Comparison of ENCODE assay signal across 37 cellular contexts in the genomic region with DNA sequence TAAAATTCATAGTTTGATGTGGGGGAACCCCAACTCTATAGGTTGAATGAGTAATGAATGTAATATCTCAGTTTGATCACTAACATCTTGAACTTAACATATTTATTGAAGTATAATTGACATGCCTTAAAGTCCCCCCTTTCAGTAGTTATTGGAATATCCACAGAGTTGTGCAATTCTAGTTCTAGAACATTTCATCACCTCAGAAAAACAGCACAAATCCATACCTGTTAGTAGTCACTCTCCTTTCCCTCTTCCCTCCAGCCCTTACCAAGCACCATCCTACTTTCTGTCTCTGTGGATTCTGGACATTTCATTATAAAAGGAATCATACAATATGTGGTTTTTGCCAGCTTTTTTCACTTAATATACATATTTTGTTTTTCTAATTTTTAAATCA.
"Had no signal": no experiment of that assay in that cellular context is flagged by ENCODE, and none has a peak within 500 bp of the region (broad histone marks: within the 10 kb centered on the region; RNA-seq: fewer than 3 reads in every experiment).

No MANE protein-coding gene starts in this region.

- FAIRE-seq: bronchial epithelial cell, TTC549 had no signal

- H3K27ac ChIP-seq: adrenal gland, cardiac muscle cell, VCaP had no signal

- H3K27me3 Mint-ChIP-seq: activated B cell treated with CpG ODN at 0.5 μM for 24 hours; activated CD4-positive, alpha-beta memory T cell treated with anti-CD3 and anti-CD28 coated beads for 36 hours; activated CD4-positive, alpha-beta T cell treated with anti-CD3 and anti-CD28 coated beads, Interleukin-2, amount 10 ng/mL, durations not matched to agents 24 days and 14 days; activated CD8-positive, alpha-beta T cell treated with anti-CD3 and anti-CD28 coated beads for 36 hours; activated naive CD8-positive, alpha-beta T cell treated with anti-CD3 and anti-CD28 coated beads for 36 hours; activated T-helper 17 cell treated with anti-CD3 and anti-CD28 coated beads, Interleukin-2, amount 50 U/mL, for 72 hours; central memory CD8-positive, alpha-beta T cell had no signal

- DNase-seq: activated B cell treated with CpG ODN at 0.5 μM for 24 hours; activated CD4-positive, alpha-beta memory T cell treated with anti-CD3 and anti-CD28 coated beads for 36 hours; activated CD4-positive, alpha-beta T cell treated with anti-CD3 and anti-CD28 coated beads for 4 hours; activated CD4-positive, alpha-beta T cell treated with anti-CD3 and anti-CD28 coated beads, Interleukin-2, amount 10 ng/mL, durations not matched to agents 24 days and 14 days; activated CD4-positive, alpha-beta T cell treated with anti-CD3 and anti-CD28 coated beads, Interleukin-2, amount 50 U/mL, for 1 hour; activated CD4-positive, alpha-beta T cell treated with anti-CD3 and anti-CD28 coated beads, Interleukin-2, amount 50 U/mL, for 4 hours; activated CD4-positive, CD25-positive, alpha-beta regulatory T cell treated with anti-CD3 and anti-CD28 coated beads, Interleukin-2, amount 50 U/mL, for 72 hours; activated CD8-positive, alpha-beta memory T cell treated with anti-CD3 and anti-CD28 coated beads, Interleukin-2, amount 50 U/mL, for 4 hours; activated CD8-positive, alpha-beta T cell treated with anti-CD3 and anti-CD28 coated beads for 36 hours; activated effector memory CD4-positive, alpha-beta T cell treated with anti-CD3 and anti-CD28 coated beads, Interleukin-2, amount 50 U/mL, for 16 hours; activated gamma-delta T cell treated with Interleukin-2 at 50 U/mL for 16 hours; activated naive CD4-positive, alpha-beta T cell; activated naive CD4-positive, alpha-beta T cell treated with anti-CD3 and anti-CD28 coated beads for 36 hours; activated naive CD4-positive, alpha-beta T cell treated with anti-CD3 and anti-CD28 coated beads, Interleukin-2, amount 50 U/mL, for 16 hours; activated naive CD8-positive, alpha-beta T cell treated with anti-CD3 and anti-CD28 coated beads for 36 hours; activated T-cell treated with anti-CD3 and anti-CD28 coated beads for 4 hours; activated T-cell treated with anti-CD3 and anti-CD28 coated beads, Interleukin-2, amount 50 U/mL, for 1 hour; activated T-cell treated with anti-CD3 and anti-CD28 coated beads, Interleukin-2, amount 50 U/mL, for 4 hours; activated T-cell treated with anti-CD3 and anti-CD28 coated beads, Interleukin-2, amount 50 U/mL, for 72 hours; adrenal gland; amniotic stem cell; aorta; caudate nucleus; T-helper 1 cell; T-helper 2 cell; T-helper 9 cell had no signal

- H3K9me3 Mint-ChIP-seq: activated naive CD4-positive, alpha-beta T cell treated with anti-CD3 and anti-CD28 coated beads, Interleukin-2, amount 50 U/mL, for 72 hours; activated T-helper 1 cell treated with anti-CD3 and anti-CD28 coated beads, Interleukin-12 subunit alpha, Interleukin-12 subunit beta, Interleukin-2, Interleukin-4 antibody, amounts not matched to agents 30 ng/mL and 10 ng/mL and 1 ng/mL, durations not matched to agents 14 hours and 24 hours and 36 hours; activated T-helper 17 cell treated with anti-CD3 and anti-CD28 coated beads, Interleukin-2, amount 50 U/mL, for 72 hours; central memory CD8-positive, alpha-beta T cell had no signal

- H3K27ac Mint-ChIP-seq: activated B cell treated with CpG ODN at 0.5 μM for 24 hours; activated CD4-positive, alpha-beta memory T cell treated with anti-CD3 and anti-CD28 coated beads for 36 hours; activated CD4-positive, alpha-beta T cell treated with anti-CD3 and anti-CD28 coated beads, Interleukin-2, amount 10 ng/mL, durations not matched to agents 24 days and 14 days; activated CD8-positive, alpha-beta T cell treated with anti-CD3 and anti-CD28 coated beads for 36 hours; activated naive CD4-positive, alpha-beta T cell treated with anti-CD3 and anti-CD28 coated beads for 36 hours; activated naive CD4-positive, alpha-beta T cell treated with anti-CD3 and anti-CD28 coated beads, Interleukin-2, amount 50 U/mL, for 72 hours; activated naive CD8-positive, alpha-beta T cell treated with anti-CD3 and anti-CD28 coated beads for 36 hours; activated T-cell treated with anti-CD3 and anti-CD28 coated beads, Interleukin-2, amount 50 U/mL, for 72 hours; activated T-helper 1 cell treated with anti-CD3 and anti-CD28 coated beads, Interleukin-12 subunit alpha, Interleukin-12 subunit beta, Interleukin-2, Interleukin-4 antibody, amounts not matched to agents 30 ng/mL and 10 ng/mL and 1 ng/mL, durations not matched to agents 14 hours and 24 hours and 36 hours; activated T-helper 17 cell treated with anti-CD3 and anti-CD28 coated beads, Interleukin-2, amount 50 U/mL, for 72 hours; brain; T-helper 1 cell treated with Interleukin-12 subunit alpha and Interleukin-12 subunit beta and Interleukin-4 antibody, amounts not matched to agents 30 μg/mL and 1 μg/mL, for 36 hours; T-helper 2 cell treated with Interferon-gamma antibody and Interleukin-4, amounts not matched to agents 5 μg/mL and 100 μg/mL, for 36 hours had no signal

- H3K27me3 ChIP-seq: adrenal gland, cardiac muscle cell had no signal

- H3K36me3 ChIP-seq: cardiac muscle cell had no signal

- H3K4me3 Mint-ChIP-seq: activated B cell treated with CpG ODN at 0.5 μM for 24 hours; activated CD4-positive, alpha-beta memory T cell treated with anti-CD3 and anti-CD28 coated beads for 36 hours; activated CD4-positive, alpha-beta T cell treated with anti-CD3 and anti-CD28 coated beads, Interleukin-2, amount 10 ng/mL, durations not matched to agents 24 days and 14 days; activated CD8-positive, alpha-beta T cell treated with anti-CD3 and anti-CD28 coated beads for 36 hours; activated naive CD4-positive, alpha-beta T cell treated with anti-CD3 and anti-CD28 coated beads for 36 hours; activated naive CD8-positive, alpha-beta T cell treated with anti-CD3 and anti-CD28 coated beads for 36 hours; activated T-cell treated with anti-CD3 and anti-CD28 coated beads, Interleukin-2, amount 50 U/mL, for 4 hours; activated T-cell treated with anti-CD3 and anti-CD28 coated beads, Interleukin-2, amount 50 U/mL, for 72 hours; activated T-helper 1 cell treated with anti-CD3 and anti-CD28 coated beads, Interleukin-12 subunit alpha, Interleukin-12 subunit beta, Interleukin-2, Interleukin-4 antibody, amounts not matched to agents 30 ng/mL and 10 ng/mL and 1 ng/mL, durations not matched to agents 14 hours and 24 hours and 36 hours; activated T-helper 17 cell treated with anti-CD3 and anti-CD28 coated beads, Interleukin-2, amount 50 U/mL, for 72 hours; brain; central memory CD8-positive, alpha-beta T cell; T-helper 1 cell treated with Interleukin-12 subunit alpha and Interleukin-12 subunit beta and Interleukin-4 antibody, amounts not matched to agents 30 μg/mL and 1 μg/mL, for 36 hours; T-helper 2 cell treated with Interferon-gamma antibody and Interleukin-4, amounts not matched to agents 5 μg/mL and 100 μg/mL, for 36 hours had no signal

- H3K4me3 ChIP-seq: adrenal gland, cardiac muscle cell had no signal

- H3K4me1 Mint-ChIP-seq: activated B cell treated with CpG ODN at 0.5 μM for 24 hours; activated CD4-positive, alpha-beta T cell treated with anti-CD3 and anti-CD28 coated beads, Interleukin-2, amount 10 ng/mL, durations not matched to agents 24 days and 14 days; activated naive CD8-positive, alpha-beta T cell treated with anti-CD3 and anti-CD28 coated beads for 36 hours; activated T-helper 17 cell treated with anti-CD3 and anti-CD28 coated beads, Interleukin-2, amount 50 U/mL, for 72 hours; brain; central memory CD8-positive, alpha-beta T cell had no signal

- H3K4me1 ChIP-seq: adrenal gland had no signal

- ATAC-seq: activated CD8-positive, alpha-beta T cell treated with anti-CD3 and anti-CD28 coated beads for 36 hours; activated naive CD4-positive, alpha-beta T cell treated with anti-CD3 and anti-CD28 coated beads, Interleukin-2, amount 50 U/mL, for 72 hours; activated T-cell treated with anti-CD3 and anti-CD28 coated beads, Interleukin-2, amount 50 U/mL, for 4 hours; activated T-cell treated with anti-CD3 and anti-CD28 coated beads, Interleukin-2, amount 50 U/mL, for 72 hours; activated T-helper 17 cell treated with anti-CD3 and anti-CD28 coated beads, Interleukin-2, amount 50 U/mL, for 72 hours had no signal

- H3K9me3 ChIP-seq: adrenal gland had no signal
